ENCODE assay signal across 18 cellular contexts in the genomic region with DNA sequence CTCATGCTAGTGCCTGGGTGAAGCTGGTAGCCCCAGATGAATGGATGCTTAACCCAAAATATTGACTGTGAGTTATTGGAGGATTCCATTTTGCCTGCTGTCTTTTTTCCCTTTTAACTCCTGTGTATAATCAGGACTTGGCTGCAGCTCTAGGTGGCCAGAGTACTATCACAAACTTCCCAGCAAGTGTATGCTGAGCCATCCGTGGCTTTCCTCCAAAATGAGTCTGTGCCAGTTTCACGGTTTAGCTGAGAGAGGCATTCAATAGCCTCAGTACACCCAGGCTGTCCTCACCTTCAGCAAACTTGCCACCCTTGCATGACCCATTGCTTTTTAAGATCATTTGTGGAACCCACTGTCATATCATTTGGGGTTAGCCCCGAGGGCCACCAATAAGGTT. TPM values are rescaled to one million over a fixed set of nuclear protein-coding genes. Genes with fewer than 3 reads are reported as not detected.
"Had no signal": no experiment of that assay in that cellular context is flagged by ENCODE, and none has a peak within 500 bp of the region (broad histone marks: within the 10 kb centered on the region; RNA-seq: fewer than 3 reads in every experiment).

No MANE protein-coding gene starts in this region.

- H3K27me3 ChIP-seq: gastroesophageal sphincter, suprapubic skin had no signal

- H3K27ac ChIP-seq: gastroesophageal sphincter, suprapubic skin, VCaP had no signal

- H3K9me3 ChIP-seq: gastroesophageal sphincter, suprapubic skin had no signal

- H3K36me3 ChIP-seq: gastroesophageal sphincter, suprapubic skin had no signal

- DNase-seq: activated CD4-positive, alpha-beta memory T cell treated with anti-CD3 and anti-CD28 coated beads, Interleukin-2, amount 10 ng/mL, durations not matched to agents 7 days and 5 days; activated CD4-positive, alpha-beta T cell treated with anti-CD3 and anti-CD28 coated beads for 36 hours; activated CD8-positive, alpha-beta memory T cell treated with anti-CD3 and anti-CD28 coated beads, Interleukin-2, amount 50 U/mL, for 4 hours; activated naive CD8-positive, alpha-beta T cell treated with anti-CD3 and anti-CD28 coated beads, Interleukin-2, amount 10 ng/mL, durations not matched to agents 7 days and 5 days; effector CD4-positive, alpha-beta T cell; kidney glomerular epithelial cell; natural killer cell; stimulated activated CD4-positive, alpha-beta T cell treated with anti-CD3 and anti-CD28 coated beads, Interleukin-12 subunit alpha, Interleukin-12 subunit beta, amount 100 ng/mL, for 4 hours; stimulated activated CD4-positive, alpha-beta T cell treated with anti-CD3 and anti-CD28 coated beads, Interleukin-2, amount 100 ng/mL, for 48 hours; stimulated activated naive CD4-positive, alpha-beta T cell treated with Interleukin-2 at 50 U/mL for 16 hours; T-helper 1 cell had no signal

- H3K4me3 ChIP-seq: gastroesophageal sphincter, suprapubic skin had no signal

- FAIRE-seq: colon, endothelial cell of umbilical vein had no signal

- ATAC-seq: activated CD4-positive, alpha-beta T cell treated with anti-CD3 and anti-CD28 coated beads for 36 hours; gastroesophageal sphincter; natural killer cell had no signal

- H3K4me1 ChIP-seq: suprapubic skin had no signal

RNA-seq across cellular contexts. Expression of a gene that starts 5.3 kb away (rescaled TPM):
- total RNA-seq: activated CD4-positive, alpha-beta memory T cell treated with anti-CD3 and anti-CD28 coated beads, Interleukin-2, amount 10 ng/mL, durations not matched to agents 7 days and 5 days; activated CD4-positive, alpha-beta T cell treated with anti-CD3 and anti-CD28 coated beads for 36 hours; activated naive CD8-positive, alpha-beta T cell treated with anti-CD3 and anti-CD28 coated beads, Interleukin-2, amount 10 ng/mL, durations not matched to agents 7 days and 5 days; endothelial cell of umbilical vein; lung microvascular endothelial cell; mononuclear cell; natural killer cell had no signal
- polyA plus RNA-seq: endothelial cell of umbilical vein had no signal
